In the genomic region with DNA sequence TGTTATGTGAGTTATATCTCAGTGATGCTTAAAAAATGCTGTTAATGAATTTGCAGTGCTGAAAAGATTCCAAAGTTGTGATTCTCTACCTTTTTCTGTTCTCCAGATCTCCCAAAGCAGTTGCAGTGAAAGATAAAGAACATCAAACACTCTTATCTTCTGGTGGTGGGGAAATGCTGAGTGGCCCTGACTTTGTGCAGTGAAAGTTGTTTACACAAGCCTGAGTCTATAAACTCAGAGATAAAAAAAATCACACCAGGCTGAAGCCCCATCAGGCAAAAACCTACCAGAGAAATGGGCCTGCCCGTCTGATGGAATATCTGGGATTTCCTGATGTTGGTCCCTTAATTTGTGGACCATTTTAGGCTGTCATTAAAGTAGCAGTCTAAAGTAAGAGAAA, we compare ENCODE assay signal across 13 cellular contexts. TPM values are rescaled to one million over a fixed set of nuclear protein-coding genes. Genes with fewer than 3 reads are reported as not detected.
A peak's percentile ranks its signal among the peaks of the same experiment; 100 is the strongest.
DNase-seq lines count a peak whose midpoint lies in the region; ATAC-seq and TF ChIP-seq lines count a peak whose summit lies in the region.
"Had no signal": no experiment of that assay in that cellular context is flagged by ENCODE, and none has a peak within 500 bp of the region (broad histone marks: within the 10 kb centered on the region; RNA-seq: fewer than 3 reads in every experiment).

No MANE protein-coding gene starts in this region.

- TF ChIP-seq CTCF in activated B cell treated with CpG ODN at 0.5 μM for 24 hours (IDR thresholded peaks at IDR 0.05) (no peak), hepatocyte (IDR thresholded peaks at IDR 0.05; ENCODE audit: poor library complexity) (no peak)

- ATAC-seq in activated B cell treated with CpG ODN at 0.5 μM for 24 hours (ENCODE audit: low read depth) (no peak), HG03095 (IDR thresholded peaks at IDR 0.05; ENCODE audit: unreplicated experiment) (no peak)
- ATAC-seq in stimulated activated effector memory CD8-positive, alpha-beta T cell treated with anti-CD3 and anti-CD28 coated beads, Interleukin-12 subunit alpha, Interleukin-12 subunit beta, amount 100 ng/mL, for 72 hours, result no peak
- ATAC-seq: left ventricle myocardium superior had no signal

- POLR2A ChIA-PET in activated B cell treated with CpG ODN at 0.5 μM for 24 hours (lab: Charles Lee), result no interaction called here

- no peak overlapping the region for H3K4me3 ChIP-seq in hepatocyte
- H3K4me3 ChIP-seq: HAP-1 had no signal

- peaks cover 45% of the 10 kb centered on the region for H3K79me2 ChIP-seq in hepatocyte

- peak; percentile 45 for DNase-seq in DMS53 (lab: John Stamatoyannopoulos, UW)
- no peak for DNase-seq in DMS53 treated with DMSO at 0.1 percent for 48 hours (lab: John Stamatoyannopoulos, UW; ENCODE audit: unreplicated experiment)
- no peak for DNase-seq in activated B cell treated with CpG ODN at 0.5 μM for 24 hours
- DNase-seq in hepatocyte (ENCODE audit: low spot score), result peak; percentile 32
- DNase-seq in stimulated activated effector memory CD8-positive, alpha-beta T cell treated with anti-CD3 and anti-CD28 coated beads, Interleukin-12 subunit alpha, Interleukin-12 subunit beta, amount 100 ng/mL, for 72 hours (ENCODE audit: low spot score in 2 of 2), result no peak
- DNase-seq in NCI-H2227 treated with DMSO at 0.1 percent for 48 hours (lab: John Stamatoyannopoulos, UW), result no peak
- DNase-seq in posterior vena cava (ENCODE audit: low spot score), result no peak
- DNase-seq: activated CD4-positive, alpha-beta T cell treated with anti-CD3 and anti-CD28 coated beads for 48 hours; DND-41; left ventricle myocardium superior; NCI-H1694 had no signal

- H3K9me3 ChIP-seq in hepatocyte (ENCODE audit: low read depth), result no peaks in the 10 kb centered on the region
- H3K9me3 ChIP-seq: HAP-1 had no signal

- no peak overlapping the region for H2AFZ ChIP-seq in hepatocyte

- peak overlapping the region; percentile 65 for H3K27ac Mint-ChIP-seq in activated B cell treated with CpG ODN at 0.5 μM for 24 hours
- peak overlapping the region; percentile 92 for H3K27ac Mint-ChIP-seq in stimulated activated effector memory CD8-positive, alpha-beta T cell treated with anti-CD3 and anti-CD28 coated beads, Interleukin-12 subunit alpha, Interleukin-12 subunit beta, amount 100 ng/mL, for 72 hours

- peaks cover 7% of the 10 kb centered on the region for H3K4me1 ChIP-seq in hepatocyte (ENCODE audit: insufficient read depth)

- no peaks in the 10 kb centered on the region for H3K36me3 ChIP-seq in hepatocyte (replicated peaks; ENCODE audit: insufficient read depth, low read depth)

- peaks cover 72% of the 10 kb centered on the region for H3K4me1 Mint-ChIP-seq in activated B cell treated with CpG ODN at 0.5 μM for 24 hours
- H3K4me1 Mint-ChIP-seq in stimulated activated effector memory CD8-positive, alpha-beta T cell treated with anti-CD3 and anti-CD28 coated beads, Interleukin-12 subunit alpha, Interleukin-12 subunit beta, amount 100 ng/mL, for 72 hours, result peaks cover 73% of the 10 kb centered on the region

- H3K9me3 Mint-ChIP-seq in activated B cell treated with CpG ODN at 0.5 μM for 24 hours, result no peaks in the 10 kb centered on the region
- no peaks in the 10 kb centered on the region for H3K9me3 Mint-ChIP-seq in stimulated activated effector memory CD8-positive, alpha-beta T cell treated with anti-CD3 and anti-CD28 coated beads, Interleukin-12 subunit alpha, Interleukin-12 subunit beta, amount 100 ng/mL, for 72 hours

- H4K20me1 ChIP-seq in hepatocyte (ENCODE audit: insufficient read depth, poor library complexity, severe bottlenecking), result no peaks in the 10 kb centered on the region

- peaks cover 37% of the 10 kb centered on the region for H3K36me3 Mint-ChIP-seq in activated B cell treated with CpG ODN at 0.5 μM for 24 hours (ENCODE audit: low read depth)
- H3K36me3 Mint-ChIP-seq in stimulated activated effector memory CD8-positive, alpha-beta T cell treated with anti-CD3 and anti-CD28 coated beads, Interleukin-12 subunit alpha, Interleukin-12 subunit beta, amount 100 ng/mL, for 72 hours, result peaks cover 4% of the 10 kb centered on the region

- H3K4me2 ChIP-seq in hepatocyte, result no peak overlapping the region

- intact Hi-C loops in activated B cell treated with CpG ODN at 0.5 μM for 24 hours (cut with micrococcal nuclease), result no loop called here
- intact Hi-C loops in posterior vena cava (cut with DNase I), result no loop called here

- H3K9me2 ChIP-seq in hepatocyte (replicated peaks; ENCODE audit: insufficient read depth), result no peaks in the 10 kb centered on the region

- 26% methylated on average over 1 of the region's 1 CpG for WGBS in hepatocyte (ENCODE audit: low lambda C conversion rate, missing lambda C conversion rate)

- no peaks in the 10 kb centered on the region for H3K27me3 Mint-ChIP-seq in activated B cell treated with CpG ODN at 0.5 μM for 24 hours

- peaks cover 3% of the 10 kb centered on the region for H3K27me3 ChIP-seq in hepatocyte

- no peak overlapping the region for H3K4me3 Mint-ChIP-seq in activated B cell treated with CpG ODN at 0.5 μM for 24 hours
- H3K4me3 Mint-ChIP-seq in stimulated activated effector memory CD8-positive, alpha-beta T cell treated with anti-CD3 and anti-CD28 coated beads, Interleukin-12 subunit alpha, Interleukin-12 subunit beta, amount 100 ng/mL, for 72 hours, result no peak overlapping the region

- H3K27ac ChIP-seq in hepatocyte, result no peak overlapping the region

- CTCF ChIA-PET in activated B cell treated with CpG ODN at 0.5 μM for 24 hours (lab: Charles Lee), result no interaction called here

RNA-seq across cellular contexts. Expression of a gene that starts 46.1 kb away (rescaled TPM):
- 90.9 and 95.7 TPM in 2 replicates for total RNA-seq in activated B cell treated with CpG ODN at 0.5 μM for 24 hours
- 20.0 and 22.3 TPM in 2 replicates for total RNA-seq in hepatocyte
- polyA plus RNA-seq in hepatocyte, result 5.1 and 7.8 TPM in 2 replicates
- total RNA-seq in posterior vena cava, result 100 to 1,000 TPM; 246 to 312 TPM

Comparison
In these comparisons a context has a peak if more than half of its experiments do, and no peak if none do; other contexts are left out.
1. DNase-seq: peak in DMS53 (single experiment) and hepatocyte (single experiment); none in DMS53 treated with DMSO at 0.1 percent for 48 hours (single experiment), activated B cell treated with CpG ODN at 0.5 μM for 24 hours (single experiment), stimulated activated effector memory CD8-positive, alpha-beta T cell treated with anti-CD3 and anti-CD28 coated beads, Interleukin-12 subunit alpha, Interleukin-12 subunit beta, amount 100 ng/mL, for 72 hours (0 of 2), NCI-H2227 treated with DMSO at 0.1 percent for 48 hours (single experiment) and posterior vena cava (single experiment).